In genomic region chr19:4389511-4390016, GRCh38 we compare ENCODE assay signal across 1 cellular context.
TF ChIP-seq lines count a peak whose summit lies in the region.

No MANE protein-coding gene starts in this region.

TF ChIP-seq in GM23338, 12 proteins besides CTCF, POLR2A, EP300 and RAD21 (continued from another document):
- TF ChIP-seq ETS1 (IDR thresholded peaks at IDR 0.05) (no peak), EZH2 (IDR thresholded peaks at IDR 0.05; ENCODE audit: low read depth, unreplicated experiment) (no peak), EZH2phosphoT487 (IDR thresholded peaks at IDR 0.05; ENCODE audit: unreplicated experiment) (no peak), CREB1 (CRISPR knock-in tag; IDR thresholded peaks at IDR 0.05; ENCODE audit: low read depth) (no peak), JUNB (IDR thresholded peaks at IDR 0.05; ENCODE audit: unreplicated experiment) (no peak), ZNF331 (CRISPR knock-in tag; IDR thresholded peaks at IDR 0.05; ENCODE audit: low read depth) (no peak), REST (IDR thresholded peaks at IDR 0.05; ENCODE audit: unreplicated experiment) (no peak), ZNF462 (CRISPR knock-in tag; IDR thresholded peaks at IDR 0.05) (no peak), POLR2AphosphoS5 (IDR thresholded peaks at IDR 0.05; ENCODE audit: low read depth) (no peak)
